8 cellular contexts compared by ENCODE assay signal in the genomic region with DNA sequence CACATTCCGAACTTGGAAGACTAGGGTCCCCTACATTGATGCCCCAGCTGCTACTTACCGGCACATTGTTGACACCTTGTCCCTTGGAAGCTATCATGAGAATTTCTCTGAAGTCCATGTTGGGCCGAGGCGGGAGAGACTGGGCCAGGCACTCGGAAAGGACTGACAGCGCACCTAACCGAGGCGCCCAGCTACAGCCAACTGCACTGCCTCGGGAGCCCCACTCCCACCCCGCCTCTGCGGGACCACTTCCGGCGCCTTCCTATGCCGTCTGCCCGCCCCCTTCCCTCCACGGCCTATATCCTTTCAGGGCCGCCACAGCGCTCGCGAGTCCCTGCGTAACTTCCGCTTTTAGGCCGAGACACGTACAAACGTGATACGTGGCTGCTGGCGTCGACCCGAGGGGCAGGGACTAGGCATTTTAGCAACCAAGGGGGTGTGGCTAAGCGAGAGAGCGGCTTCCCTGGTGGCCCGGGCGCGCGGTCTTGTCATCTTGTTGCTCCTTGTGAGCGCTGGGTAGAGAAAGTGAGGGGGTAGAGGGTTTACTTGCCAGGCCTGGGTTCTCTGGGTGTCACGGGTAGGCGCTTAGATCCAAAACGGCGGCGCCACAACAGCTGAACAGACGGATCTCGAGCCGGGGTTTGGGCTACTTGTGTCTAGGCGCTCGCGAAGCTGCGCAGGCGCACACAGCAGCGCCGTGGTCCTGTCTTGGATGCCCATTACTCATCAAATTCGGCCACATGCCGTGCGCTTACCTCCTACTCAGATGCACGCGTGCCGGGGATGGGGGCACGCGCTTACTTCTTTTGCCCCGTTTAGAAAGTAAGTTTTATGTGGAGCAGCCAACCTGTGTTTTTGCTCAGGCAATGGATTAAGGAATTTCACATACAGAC. TPM values are rescaled to one million over a fixed set of nuclear protein-coding genes. Genes with fewer than 3 reads are reported as not detected.
DNase-seq lines count a peak whose midpoint lies in the region; ATAC-seq and TF ChIP-seq lines count a peak whose summit lies in the region.

A gene with protein sequence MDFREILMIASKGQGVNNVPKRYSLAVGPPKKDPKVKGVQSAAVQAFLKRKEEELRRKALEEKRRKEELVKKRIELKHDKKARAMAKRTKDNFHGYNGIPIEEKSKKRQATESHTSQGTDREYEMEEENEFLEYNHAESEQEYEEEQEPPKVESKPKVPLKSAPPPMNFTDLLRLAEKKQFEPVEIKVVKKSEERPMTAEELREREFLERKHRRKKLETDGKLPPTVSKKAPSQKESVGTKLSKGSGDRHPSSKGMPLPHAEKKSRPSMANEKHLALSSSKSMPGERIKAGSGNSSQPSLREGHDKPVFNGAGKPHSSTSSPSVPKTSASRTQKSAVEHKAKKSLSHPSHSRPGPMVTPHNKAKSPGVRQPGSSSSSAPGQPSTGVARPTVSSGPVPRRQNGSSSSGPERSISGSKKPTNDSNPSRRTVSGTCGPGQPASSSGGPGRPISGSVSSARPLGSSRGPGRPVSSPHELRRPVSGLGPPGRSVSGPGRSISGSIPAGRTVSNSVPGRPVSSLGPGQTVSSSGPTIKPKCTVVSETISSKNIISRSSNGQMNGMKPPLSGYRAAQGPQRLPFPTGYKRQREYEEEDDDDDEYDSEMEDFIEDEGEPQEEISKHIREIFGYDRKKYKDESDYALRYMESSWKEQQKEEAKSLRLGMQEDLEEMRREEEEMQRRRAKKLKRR (minus strand): TSS at position 203 of the 893 bp plus-strand sequence. CDS start 85 bp downstream, at position 118.

- peak; percentile 91 for DNase-seq in CMK (ENCODE audit: low read depth)
- peak; percentile 91 for DNase-seq in GM20000 (ENCODE audit: low spot score)
- DNase-seq in HT-29 (ENCODE audit: low spot score), result peak; percentile 99
- DNase-seq in NOMO-1 (lab: John Stamatoyannopoulos, UW; ENCODE audit: unreplicated experiment in 2 of 2), result peak; percentile 98 to 99
- DNase-seq in effector memory CD8-positive, alpha-beta T cell, result peak; percentile 96 to 97 (median 97)
- DNase-seq in medulla oblongata (ENCODE audit: extremely low spot score), result peak; percentile 100
- peak; percentile 96 for DNase-seq in stimulated activated CD8-positive, alpha-beta memory T cell treated with anti-CD3 and anti-CD28 coated beads, Interleukin-12 subunit alpha, Interleukin-12 subunit beta, amount 100 ng/mL, for 1 hour (ENCODE audit: low read depth)

- POLR2A ChIA-PET in activated CD8-positive, alpha-beta memory T cell treated with anti-CD3 and anti-CD28 coated beads for 36 hours (lab: Charles Lee), result interaction anchor here (0.6 to 2.5 kb wide), 10 partner anchors 16 to 238 kb away, joined by 3 to 14 read pairs (median 4); a partner anchor contains a TSS

- ATAC-seq in effector memory CD8-positive, alpha-beta T cell (replicated peaks), result peak; percentile 89

- H3K4me3 Mint-ChIP-seq in effector memory CD8-positive, alpha-beta T cell, result peak within 1 kb of the TSS; percentile 87 to 95

- H3K36me3 Mint-ChIP-seq in effector memory CD8-positive, alpha-beta T cell (ENCODE audit: insufficient read depth), result peaks cover 18% of the 10 kb centered on the region

- peaks cover 0 to 6% of the 10 kb centered on the region in 2 donors for H3K27me3 Mint-ChIP-seq in effector memory CD8-positive, alpha-beta T cell

- no peaks in the 10 kb centered on the region for H3K9me3 Mint-ChIP-seq in effector memory CD8-positive, alpha-beta T cell

- CTCF ChIA-PET in activated CD8-positive, alpha-beta memory T cell treated with anti-CD3 and anti-CD28 coated beads for 36 hours (lab: Charles Lee), result interaction anchor here (0.6 to 2.8 kb wide), 6 partner anchors 15 to 108 kb away, joined by 3 to 16 read pairs (median 4); a partner anchor contains a TSS

- no peak for TF ChIP-seq CTCF in GM20000 (IDR thresholded peaks at IDR 0.05; ENCODE audit: extremely low read depth, missing control alignments)

- peak within 1 kb of the TSS; percentile 96 to 100 for H3K27ac Mint-ChIP-seq in effector memory CD8-positive, alpha-beta T cell

- H3K4me1 Mint-ChIP-seq in effector memory CD8-positive, alpha-beta T cell (ENCODE audit: low read depth in 2 of 2), result peaks cover 17 to 32% of the 10 kb centered on the region in 2 donors

RNA-seq across cellular contexts. Expression of the gene that starts here (rescaled TPM):
- 25.4 and 25.5 TPM in 2 replicates for total RNA-seq in HT-29 (2014; rRNA removed; shearing (Covaris generic))
- total RNA-seq in activated CD8-positive, alpha-beta memory T cell treated with anti-CD3 and anti-CD28 coated beads for 36 hours, result 10 to 100 TPM; 22.6 TPM

Comparison
In these comparisons a context has a peak if more than half of its experiments do, and no peak if none do; other contexts are left out.
1. Peak in every context shown above with its lines: DNase-seq and ATAC-seq.